Comparison of ENCODE assay signal across 1 cellular context in the genomic region with DNA sequence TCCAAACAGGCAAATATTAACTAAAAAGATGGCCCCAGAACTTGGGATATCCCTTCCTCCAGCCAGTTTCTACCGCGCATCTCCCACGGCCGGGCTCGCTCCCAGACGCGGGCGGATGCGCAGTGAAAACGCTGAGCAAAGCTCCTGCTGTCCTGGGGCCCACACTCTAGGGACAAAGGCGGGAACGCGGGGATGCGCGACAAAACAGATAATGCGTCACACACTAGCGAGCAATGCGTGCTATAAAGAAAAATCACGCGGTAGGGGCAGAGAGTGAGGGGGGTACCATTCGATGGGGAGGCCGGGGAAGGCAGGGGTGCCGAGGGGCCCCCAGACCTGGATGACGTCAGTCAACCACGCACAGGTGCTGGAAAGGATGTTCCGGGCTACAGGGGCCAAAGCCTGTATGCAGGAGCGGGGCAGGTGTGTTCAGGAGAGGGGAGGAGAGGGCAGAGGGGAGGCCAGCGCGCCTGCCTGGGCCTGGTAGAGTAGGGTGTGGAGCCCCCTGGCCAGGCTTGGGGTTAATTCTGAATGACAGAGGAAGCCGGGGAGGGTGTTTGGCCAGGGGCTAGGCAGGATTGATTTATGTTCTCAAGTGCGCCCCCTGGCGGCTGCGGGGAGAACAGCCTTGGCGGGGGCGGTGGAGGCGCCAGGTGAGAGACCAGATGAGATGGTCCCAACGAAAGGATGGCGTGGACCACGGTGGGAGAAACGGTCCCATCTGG.
TF ChIP-seq lines count a peak whose summit lies in the region.

No MANE protein-coding gene starts in this region.

TF ChIP-seq in HepG2, 621 proteins besides CTCF, POLR2A, EP300 and RAD21 (continued from another document):
- TF ChIP-seq, protein P1, sequence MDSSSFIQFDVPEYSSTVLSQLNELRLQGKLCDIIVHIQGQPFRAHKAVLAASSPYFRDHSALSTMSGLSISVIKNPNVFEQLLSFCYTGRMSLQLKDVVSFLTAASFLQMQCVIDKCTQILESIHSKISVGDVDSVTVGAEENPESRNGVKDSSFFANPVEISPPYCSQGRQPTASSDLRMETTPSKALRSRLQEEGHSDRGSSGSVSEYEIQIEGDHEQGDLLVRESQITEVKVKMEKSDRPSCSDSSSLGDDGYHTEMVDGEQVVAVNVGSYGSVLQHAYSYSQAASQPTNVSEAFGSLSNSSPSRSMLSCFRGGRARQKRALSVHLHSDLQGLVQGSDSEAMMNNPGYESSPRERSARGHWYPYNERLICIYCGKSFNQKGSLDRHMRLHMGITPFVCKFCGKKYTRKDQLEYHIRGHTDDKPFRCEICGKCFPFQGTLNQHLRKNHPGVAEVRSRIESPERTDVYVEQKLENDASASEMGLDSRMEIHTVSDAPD (CRISPR knock-in tag; IDR thresholded peaks at IDR 0.05) = no peak
- TF ChIP-seq ZNF83 (CRISPR knock-in tag; IDR thresholded peaks at IDR 0.05; ENCODE audit: borderline replicate concordance) (no peak), SAFB2 (CRISPR knock-in tag; IDR thresholded peaks at IDR 0.05; ENCODE audit: borderline replicate concordance, low read depth) (no peak), ZNF3 (CRISPR knock-in tag; IDR thresholded peaks at IDR 0.05) (no peak), TCF12 (IDR thresholded peaks at IDR 0.05) (no peak), TCF12 (CRISPR knock-in tag; IDR thresholded peaks at IDR 0.05) (no peak), NR3C1 (CRISPR knock-in tag; IDR thresholded peaks at IDR 0.05) (no peak), HNRNPLL (IDR thresholded peaks at IDR 0.05; ENCODE audit: low read depth, low read length, poor library complexity, severe bottlenecking) (peak; percentile 31), KAT7 (CRISPR knock-in tag; IDR thresholded peaks at IDR 0.05; ENCODE audit: borderline replicate concordance) (no peak), ZMYM4 (CRISPR knock-in tag; IDR thresholded peaks at IDR 0.05) (0 out of 2 replicates have a peak, but pooled peaks have one; percentile 36), ZNF687 (CRISPR knock-in tag; IDR thresholded peaks at IDR 0.05) (peak; percentile 19; the same call in 1 of the 2 replicates), ZNF672 (CRISPR knock-in tag; IDR thresholded peaks at IDR 0.05) (no peak), BRF2 (CRISPR knock-in tag; IDR thresholded peaks at IDR 0.05) (no peak), ZNF883 (CRISPR knock-in tag; IDR thresholded peaks at IDR 0.05; ENCODE audit: not compliant biosample characterization) (peak; percentile 31), KAT8 (CRISPR knock-in tag; IDR thresholded peaks at IDR 0.05) (no peak), ZNF547 (CRISPR knock-in tag; IDR thresholded peaks at IDR 0.05) (peak; percentile 25; the same call in 1 of the 2 replicates)
- TF ChIP-seq, protein P2, sequence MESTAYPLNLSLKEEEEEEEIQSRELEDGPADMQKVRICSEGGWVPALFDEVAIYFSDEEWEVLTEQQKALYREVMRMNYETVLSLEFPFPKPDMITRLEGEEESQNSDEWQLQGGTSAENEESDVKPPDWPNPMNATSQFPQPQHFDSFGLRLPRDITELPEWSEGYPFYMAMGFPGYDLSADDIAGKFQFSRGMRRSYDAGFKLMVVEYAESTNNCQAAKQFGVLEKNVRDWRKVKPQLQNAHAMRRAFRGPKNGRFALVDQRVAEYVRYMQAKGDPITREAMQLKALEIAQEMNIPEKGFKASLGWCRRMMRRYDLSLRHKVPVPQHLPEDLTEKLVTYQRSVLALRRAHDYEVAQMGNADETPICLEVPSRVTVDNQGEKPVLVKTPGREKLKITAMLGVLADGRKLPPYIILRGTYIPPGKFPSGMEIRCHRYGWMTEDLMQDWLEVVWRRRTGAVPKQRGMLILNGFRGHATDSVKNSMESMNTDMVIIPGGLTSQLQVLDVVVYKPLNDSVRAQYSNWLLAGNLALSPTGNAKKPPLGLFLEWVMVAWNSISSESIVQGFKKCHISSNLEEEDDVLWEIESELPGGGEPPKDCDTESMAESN (CRISPR knock-in tag; conservative IDR thresholded peaks at IDR 0.05) = no peak
- TF ChIP-seq, protein P3, sequence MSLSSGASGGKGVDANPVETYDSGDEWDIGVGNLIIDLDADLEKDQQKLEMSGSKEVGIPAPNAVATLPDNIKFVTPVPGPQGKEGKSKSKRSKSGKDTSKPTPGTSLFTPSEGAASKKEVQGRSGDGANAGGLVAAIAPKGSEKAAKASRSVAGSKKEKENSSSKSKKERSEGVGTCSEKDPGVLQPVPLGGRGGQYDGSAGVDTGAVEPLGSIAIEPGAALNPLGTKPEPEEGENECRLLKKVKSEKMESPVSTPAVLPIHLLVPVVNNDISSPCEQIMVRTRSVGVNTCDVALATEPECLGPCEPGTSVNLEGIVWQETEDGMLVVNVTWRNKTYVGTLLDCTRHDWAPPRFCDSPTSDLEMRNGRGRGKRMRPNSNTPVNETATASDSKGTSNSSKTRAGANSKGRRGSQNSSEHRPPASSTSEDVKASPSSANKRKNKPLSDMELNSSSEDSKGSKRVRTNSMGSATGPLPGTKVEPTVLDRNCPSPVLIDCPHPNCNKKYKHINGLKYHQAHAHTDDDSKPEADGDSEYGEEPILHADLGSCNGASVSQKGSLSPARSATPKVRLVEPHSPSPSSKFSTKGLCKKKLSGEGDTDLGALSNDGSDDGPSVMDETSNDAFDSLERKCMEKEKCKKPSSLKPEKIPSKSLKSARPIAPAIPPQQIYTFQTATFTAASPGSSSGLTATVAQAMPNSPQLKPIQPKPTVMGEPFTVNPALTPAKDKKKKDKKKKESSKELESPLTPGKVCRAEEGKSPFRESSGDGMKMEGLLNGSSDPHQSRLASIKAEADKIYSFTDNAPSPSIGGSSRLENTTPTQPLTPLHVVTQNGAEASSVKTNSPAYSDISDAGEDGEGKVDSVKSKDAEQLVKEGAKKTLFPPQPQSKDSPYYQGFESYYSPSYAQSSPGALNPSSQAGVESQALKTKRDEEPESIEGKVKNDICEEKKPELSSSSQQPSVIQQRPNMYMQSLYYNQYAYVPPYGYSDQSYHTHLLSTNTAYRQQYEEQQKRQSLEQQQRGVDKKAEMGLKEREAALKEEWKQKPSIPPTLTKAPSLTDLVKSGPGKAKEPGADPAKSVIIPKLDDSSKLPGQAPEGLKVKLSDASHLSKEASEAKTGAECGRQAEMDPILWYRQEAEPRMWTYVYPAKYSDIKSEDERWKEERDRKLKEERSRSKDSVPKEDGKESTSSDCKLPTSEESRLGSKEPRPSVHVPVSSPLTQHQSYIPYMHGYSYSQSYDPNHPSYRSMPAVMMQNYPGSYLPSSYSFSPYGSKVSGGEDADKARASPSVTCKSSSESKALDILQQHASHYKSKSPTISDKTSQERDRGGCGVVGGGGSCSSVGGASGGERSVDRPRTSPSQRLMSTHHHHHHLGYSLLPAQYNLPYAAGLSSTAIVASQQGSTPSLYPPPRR (CRISPR knock-in tag; IDR thresholded peaks at IDR 0.05; ENCODE audit: borderline replicate concordance) = no peak
- TF ChIP-seq, protein P4, sequence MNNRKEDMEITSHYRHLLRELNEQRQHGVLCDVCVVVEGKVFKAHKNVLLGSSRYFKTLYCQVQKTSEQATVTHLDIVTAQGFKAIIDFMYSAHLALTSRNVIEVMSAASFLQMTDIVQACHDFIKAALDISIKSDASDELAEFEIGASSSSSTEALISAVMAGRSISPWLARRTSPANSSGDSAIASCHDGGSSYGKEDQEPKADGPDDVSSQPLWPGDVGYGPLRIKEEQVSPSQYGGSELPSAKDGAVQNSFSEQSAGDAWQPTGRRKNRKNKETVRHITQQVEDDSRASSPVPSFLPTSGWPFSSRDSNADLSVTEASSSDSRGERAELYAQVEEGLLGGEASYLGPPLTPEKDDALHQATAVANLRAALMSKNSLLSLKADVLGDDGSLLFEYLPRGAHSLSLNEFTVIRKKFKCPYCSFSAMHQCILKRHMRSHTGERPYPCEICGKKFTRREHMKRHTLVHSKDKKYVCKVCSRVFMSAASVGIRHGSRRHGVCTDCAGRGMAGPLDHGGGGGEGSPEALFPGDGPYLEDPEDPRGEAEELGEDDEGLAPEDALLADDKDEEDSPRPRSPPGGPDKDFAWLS (CRISPR knock-in tag; IDR thresholded peaks at IDR 0.05; ENCODE audit: borderline replicate concordance) = no peak
